In genomic region chrX:15241258-15241657, GRCh38 we compare ENCODE assay signal across 33 cellular contexts. TPM values are rescaled to one million over a fixed set of nuclear protein-coding genes. Genes with fewer than 3 reads are reported as not detected.
"Had no signal": no experiment of that assay in that cellular context is flagged by ENCODE, and none has a peak within 500 bp of the region (broad histone marks: within the 10 kb centered on the region; RNA-seq: fewer than 3 reads in every experiment).

No MANE protein-coding gene starts in this region.

- H3K4me1 Mint-ChIP-seq: activated CD8-positive, alpha-beta memory T cell treated with anti-CD3 and anti-CD28 coated beads, Interleukin-2, amount 10 ng/mL, durations not matched to agents 7 days and 5 days had no signal

- H3K36me3 Mint-ChIP-seq: activated CD8-positive, alpha-beta memory T cell treated with anti-CD3 and anti-CD28 coated beads, Interleukin-2, amount 10 ng/mL, durations not matched to agents 7 days and 5 days; activated naive CD4-positive, alpha-beta T cell treated with anti-CD3 and anti-CD28 coated beads, Interleukin-2, amount 10 ng/mL, durations not matched to agents 7 days and 5 days; activated naive CD8-positive, alpha-beta T cell had no signal

- H3K27ac Mint-ChIP-seq: activated CD4-positive, alpha-beta memory T cell treated with anti-CD3 and anti-CD28 coated beads, Interleukin-2, amount 10 ng/mL, durations not matched to agents 7 days and 5 days; activated CD8-positive, alpha-beta memory T cell treated with anti-CD3 and anti-CD28 coated beads, Interleukin-2, amount 10 ng/mL, durations not matched to agents 7 days and 5 days; activated naive CD4-positive, alpha-beta T cell treated with anti-CD3 and anti-CD28 coated beads, Interleukin-2, amount 10 ng/mL, durations not matched to agents 7 days and 5 days; activated naive CD8-positive, alpha-beta T cell had no signal

- H3K36me3 ChIP-seq: brain microvascular endothelial cell, WERI-Rb-1 had no signal

- H3K27me3 Mint-ChIP-seq: activated CD4-positive, alpha-beta memory T cell treated with anti-CD3 and anti-CD28 coated beads, Interleukin-2, amount 10 ng/mL, durations not matched to agents 7 days and 5 days; activated CD8-positive, alpha-beta memory T cell treated with anti-CD3 and anti-CD28 coated beads, Interleukin-2, amount 10 ng/mL, durations not matched to agents 7 days and 5 days; activated naive CD4-positive, alpha-beta T cell treated with anti-CD3 and anti-CD28 coated beads, Interleukin-2, amount 10 ng/mL, durations not matched to agents 7 days and 5 days; activated naive CD8-positive, alpha-beta T cell had no signal

- H3K4me3 ChIP-seq: K562 had no signal

- H3K4me3 Mint-ChIP-seq: activated CD4-positive, alpha-beta memory T cell treated with anti-CD3 and anti-CD28 coated beads, Interleukin-2, amount 10 ng/mL, durations not matched to agents 7 days and 5 days; activated CD8-positive, alpha-beta memory T cell treated with anti-CD3 and anti-CD28 coated beads, Interleukin-2, amount 10 ng/mL, durations not matched to agents 7 days and 5 days; activated naive CD4-positive, alpha-beta T cell treated with anti-CD3 and anti-CD28 coated beads, Interleukin-2, amount 10 ng/mL, durations not matched to agents 7 days and 5 days; activated naive CD8-positive, alpha-beta T cell had no signal

- H3K9me3 Mint-ChIP-seq: activated CD4-positive, alpha-beta memory T cell treated with anti-CD3 and anti-CD28 coated beads, Interleukin-2, amount 10 ng/mL, durations not matched to agents 7 days and 5 days; activated naive CD4-positive, alpha-beta T cell treated with anti-CD3 and anti-CD28 coated beads, Interleukin-2, amount 10 ng/mL, durations not matched to agents 7 days and 5 days had no signal

- H3K27ac ChIP-seq: brain microvascular endothelial cell, WERI-Rb-1 had no signal

- H3K27me3 ChIP-seq: brain microvascular endothelial cell had no signal

- DNase-seq: activated CD4-positive, alpha-beta memory T cell treated with anti-CD3 and anti-CD28 coated beads, Interleukin-2, amount 10 ng/mL, durations not matched to agents 7 days and 5 days; activated CD4-positive, alpha-beta T cell treated with anti-CD3 and anti-CD28 coated beads for 1 hour; activated CD4-positive, alpha-beta T cell treated with anti-CD3 and anti-CD28 coated beads for 48 hours; activated CD4-positive, CD25-positive, alpha-beta regulatory T cell; activated CD8-positive, alpha-beta memory T cell treated with anti-CD3 and anti-CD28 coated beads for 24 hours; activated CD8-positive, alpha-beta memory T cell treated with anti-CD3 and anti-CD28 coated beads, Interleukin-2, amount 10 ng/mL, durations not matched to agents 7 days and 5 days; activated CD8-positive, alpha-beta memory T cell treated with anti-CD3 and anti-CD28 coated beads, Interleukin-2, amount 50 U/mL, for 48 hours; activated effector memory CD4-positive, alpha-beta T cell treated with Interleukin-2 at 50 U/mL for 16 hours; activated naive CD4-positive, alpha-beta T cell treated with anti-CD3 and anti-CD28 coated beads, Interleukin-2, amount 10 ng/mL, durations not matched to agents 7 days and 5 days; activated T-cell treated with anti-CD3 and anti-CD28 coated beads, Interleukin-2, amount 50 U/mL, for 48 hours; amniotic stem cell; aorta; brain microvascular endothelial cell; NCI-H1092 treated with DMSO at 0.1 percent for 48 hours; NCI-H1417; NCI-H146; NCI-H187; NCI-H2029 treated with DMSO at 0.1 percent for 48 hours; NCI-H2107; NCI-H2171; NCI-H510A; NCI-H526; NCI-H748 treated with DMSO at 0.1 percent for 48 hours; NK-92 treated with Interleukin-12 subunit alpha and Interleukin-12 subunit beta, amount 100 ng/mL, for 24 hours; Right ventricle myocardium superior; SW 1271; T-helper 1 cell; T-helper 2 cell; T1000; WERI-Rb-1 had no signal

RNA-seq across cellular contexts. Expression of gene ASB9, which starts 28.6 kb away (rescaled TPM):
- total RNA-seq: OCI-LY7 had no signal
